ENCODE assay signal across 9 cellular contexts in genomic region chr1:207309775-207310273, GRCh38. TPM values are rescaled to one million over a fixed set of nuclear protein-coding genes. Genes with fewer than 3 reads are reported as not detected.
DNase-seq lines count a peak whose midpoint lies in the region; ATAC-seq and TF ChIP-seq lines count a peak whose summit lies in the region.
"Had no signal": no experiment of that assay in that cellular context is flagged by ENCODE, and none has a peak within 500 bp of the region (broad histone marks: within the 10 kb centered on the region; RNA-seq: fewer than 3 reads in every experiment).

No MANE protein-coding gene starts in this region.

- no peaks in the 10 kb centered on the region for H3K27me3 Mint-ChIP-seq in activated CD4-positive, alpha-beta T cell treated with anti-CD3 and anti-CD28 coated beads for 36 hours
- H3K27me3 Mint-ChIP-seq in effector memory CD8-positive, alpha-beta T cell = peaks cover 6 to 10% of the 10 kb centered on the region in 2 donors

- H3K27ac ChIP-seq in neutrophil = peak overlapping the region; percentile 86
- H3K27ac ChIP-seq: C4-2B had no signal

- no peaks in the 10 kb centered on the region for H3K9me3 ChIP-seq in neutrophil

- intact Hi-C loops in activated CD4-positive, alpha-beta T cell treated with anti-CD3 and anti-CD28 coated beads for 36 hours (cut with DNase I, micrococcal nuclease) = no loop called here

- H3K36me3 Mint-ChIP-seq in activated CD4-positive, alpha-beta T cell treated with anti-CD3 and anti-CD28 coated beads for 36 hours (ENCODE audit: low read depth) = no peaks in the 10 kb centered on the region
- H3K36me3 Mint-ChIP-seq in effector memory CD8-positive, alpha-beta T cell (ENCODE audit: insufficient read depth) = no peaks in the 10 kb centered on the region

- peaks cover 33 to 36% of the 10 kb centered on the region in 2 experiments for H3K4me1 ChIP-seq in neutrophil (ENCODE audit: control insufficient read depth in 1 of 2, insufficient read depth in 1 of 2, low read depth in 1 of 2, low read length in 1 of 2)

- H3K27me3 ChIP-seq in neutrophil = no peaks in the 10 kb centered on the region

- peak; percentile 42 for ATAC-seq in activated CD4-positive, alpha-beta T cell treated with anti-CD3 and anti-CD28 coated beads for 36 hours
- no peak for ATAC-seq in effector memory CD8-positive, alpha-beta T cell (replicated peaks)
- no peak for ATAC-seq in HG02870 (IDR thresholded peaks at IDR 0.05; ENCODE audit: unreplicated experiment)

- no peaks in the 10 kb centered on the region for H3K36me3 ChIP-seq in neutrophil

- no peaks in the 10 kb centered on the region for H3K9me3 Mint-ChIP-seq in activated CD4-positive, alpha-beta T cell treated with anti-CD3 and anti-CD28 coated beads for 36 hours (ENCODE audit: low read depth)
- H3K9me3 Mint-ChIP-seq in effector memory CD8-positive, alpha-beta T cell = no peaks in the 10 kb centered on the region

- peak overlapping the region in 1 of 2 experiments; percentile 15 for H3K4me3 ChIP-seq in neutrophil (ENCODE audit: low read depth in 1 of 2, low read length in 1 of 2)

- no peak for TF ChIP-seq CTCF in neutrophil (IDR thresholded peaks at IDR 0.05)

- TF ChIP-seq POLR2A in erythroblast (IDR thresholded peaks at IDR 0.05; ENCODE audit: low read length) = no peak

- POLR2A ChIA-PET in activated CD4-positive, alpha-beta T cell treated with anti-CD3 and anti-CD28 coated beads for 36 hours (lab: Charles Lee) = interaction anchor here (0.6 kb wide), 1 partner anchor 861 kb away, joined by 4 read pairs; no protein-coding TSS in a partner anchor

- peak overlapping the region; percentile 66 for H3K27ac Mint-ChIP-seq in activated CD4-positive, alpha-beta T cell treated with anti-CD3 and anti-CD28 coated beads for 36 hours
- H3K27ac Mint-ChIP-seq in effector memory CD8-positive, alpha-beta T cell = no peak overlapping the region

- peak; percentile 13 for DNase-seq in activated CD4-positive, alpha-beta T cell treated with anti-CD3 and anti-CD28 coated beads for 36 hours
- DNase-seq in activated CD4-positive, alpha-beta T cell treated with anti-CD3 and anti-CD28 coated beads for 4 hours = no peak
- peak; percentile 84 for DNase-seq in RPMI7951 (ENCODE audit: low read depth)
- peak; percentile 37 to 40 for DNase-seq in erythroblast (lab: John Stamatoyannopoulos, UW)
- no peak for DNase-seq in NCI-H1092 (lab: John Stamatoyannopoulos, UW)
- DNase-seq in effector memory CD8-positive, alpha-beta T cell = no peak

- peak overlapping the region; percentile 4 for H3K4me3 Mint-ChIP-seq in activated CD4-positive, alpha-beta T cell treated with anti-CD3 and anti-CD28 coated beads for 36 hours
- H3K4me3 Mint-ChIP-seq in effector memory CD8-positive, alpha-beta T cell = no peak overlapping the region

- H3K4me1 Mint-ChIP-seq in activated CD4-positive, alpha-beta T cell treated with anti-CD3 and anti-CD28 coated beads for 36 hours = peaks cover 15% of the 10 kb centered on the region
- H3K4me1 Mint-ChIP-seq in effector memory CD8-positive, alpha-beta T cell (ENCODE audit: low read depth in 2 of 2) = peaks cover 2 to 8% of the 10 kb centered on the region in 2 donors

- CTCF ChIA-PET in activated CD4-positive, alpha-beta T cell treated with anti-CD3 and anti-CD28 coated beads for 36 hours (lab: Charles Lee) = interaction anchor here (1.0 to 1.6 kb wide), 4 partner anchors 10 to 225 kb away, joined by 3 to 5 read pairs (median 4); no protein-coding TSS in a partner anchor

RNA-seq across cellular contexts. Expression of gene CD55, which starts 11.7 kb away (rescaled TPM):
- total RNA-seq in activated CD4-positive, alpha-beta T cell treated with anti-CD3 and anti-CD28 coated beads for 36 hours = 10 to 100 TPM; 56.8 to 92.7 TPM
- total RNA-seq in RPMI7951 (2014; rRNA removed; shearing (Covaris generic)) = 17.0 and 20.9 TPM in 2 replicates

Comparison
In these comparisons a context has a peak if more than half of its experiments do, and no peak if none do; other contexts are left out.
1. DNase-seq: peak in activated CD4-positive, alpha-beta T cell treated with anti-CD3 and anti-CD28 coated beads for 36 hours (single experiment), RPMI7951 (single experiment) and erythroblast (2 of 2); none in activated CD4-positive, alpha-beta T cell treated with anti-CD3 and anti-CD28 coated beads for 4 hours (0 of 2), NCI-H1092 (single experiment) and effector memory CD8-positive, alpha-beta T cell (0 of 3).